ENCODE assay signal across 3 cellular contexts in genomic region chr3:125351814-125352456, GRCh38.
TF ChIP-seq lines count a peak whose summit lies in the region.

No MANE protein-coding gene starts in this region.

TF ChIP-seq in IMR-90, 13 proteins besides CTCF, POLR2A, EP300 and RAD21:
- peak; percentile 97 for TF ChIP-seq MAFK (IDR thresholded peaks at IDR 0.05; ENCODE audit: low read depth, low read length)
- TF ChIP-seq ELK1 (IDR thresholded peaks at IDR 0.05; ENCODE audit: borderline replicate concordance, low read depth, low read length), result no peak
- no peak for TF ChIP-seq SMC3 (IDR thresholded peaks at IDR 0.05; ENCODE audit: low read depth, low read length)
- no peak for TF ChIP-seq MAZ (IDR thresholded peaks at IDR 0.05; ENCODE audit: borderline replicate concordance, low read depth, low read length)
- no peak for TF ChIP-seq RCOR1 (IDR thresholded peaks at IDR 0.05; ENCODE audit: insufficient replicate concordance, low read length)
- peak; percentile 99 for TF ChIP-seq NFE2L2 (IDR thresholded peaks at IDR 0.05; ENCODE audit: low read depth, low read length)
- no peak for TF ChIP-seq CEBPB (IDR thresholded peaks at IDR 0.05; ENCODE audit: low read depth, low read length)
- no peak for TF ChIP-seq FOS (IDR thresholded peaks at IDR 0.05; ENCODE audit: low read depth, low read length)
- no peak for TF ChIP-seq CHD1 (IDR thresholded peaks at IDR 0.05; ENCODE audit: low read depth, low read length)
- no peak for TF ChIP-seq RFX5 (IDR thresholded peaks at IDR 0.05; ENCODE audit: low read depth, low read length)
- TF ChIP-seq MXI1 (IDR thresholded peaks at IDR 0.05; ENCODE audit: borderline replicate concordance, low read depth, low read length), result no peak
- TF ChIP-seq USF2 (IDR thresholded peaks at IDR 0.05; ENCODE audit: low read depth, low read length), result no peak
- no peak for TF ChIP-seq BHLHE40 (IDR thresholded peaks at IDR 0.05; ENCODE audit: low read depth, low read length)

TF ChIP-seq in GM12878, 131 proteins besides CTCF, POLR2A, EP300 and RAD21:
- TF ChIP-seq BACH1 (IDR thresholded peaks at IDR 0.05; ENCODE audit: borderline replicate concordance) (peak; percentile 97), NBN (IDR thresholded peaks at IDR 0.05) (0 out of 2 replicates have a peak, but pooled peaks have one; percentile 19), KLF5 (IDR thresholded peaks at IDR 0.05; ENCODE audit: partially characterized antibody) (no peak)

TF ChIP-seq in HepG2, 621 proteins besides CTCF, POLR2A, EP300 and RAD21:
- TF ChIP-seq ZNF652 (CRISPR knock-in tag; IDR thresholded peaks at IDR 0.05; ENCODE audit: borderline replicate concordance, low read depth) (peak; percentile 63; the same call in 1 of the 2 replicates), BATF2 (CRISPR knock-in tag; IDR thresholded peaks at IDR 0.05) (no peak), MAFF (IDR thresholded peaks at IDR 0.05; ENCODE audit: low read depth, low read length) (peak; percentile 90), FOXA3 (CRISPR knock-in tag; IDR thresholded peaks at IDR 0.05) (no peak), WIZ (CRISPR knock-in tag; IDR thresholded peaks at IDR 0.05) (no peak), NFE2L2 (IDR thresholded peaks at IDR 0.05; ENCODE audit: low read length) (peak; percentile 95), MAFK (conservative IDR thresholded peaks at IDR 0.05 in 1 of 2, IDR thresholded peaks at IDR 0.05 in 1 of 2; ENCODE audit: low read length in 2 of 2) (peak; percentile 92 to 95), PBX2 (CRISPR knock-in tag; IDR thresholded peaks at IDR 0.05) (no peak), MAFG (CRISPR knock-in tag; IDR thresholded peaks at IDR 0.05) (0 out of 2 replicates have a peak, but pooled peaks have one; percentile 17), KIAA2018 (CRISPR knock-in tag; IDR thresholded peaks at IDR 0.05; ENCODE audit: borderline replicate concordance) (no peak)
